16 cellular contexts compared by ENCODE assay signal in genomic region chr1:238141295-238141694, GRCh38.
DNase-seq lines count a peak whose midpoint lies in the region; TF ChIP-seq lines count a peak whose summit lies in the region.
"Had no signal": no experiment of that assay in that cellular context is flagged by ENCODE, and none has a peak within 500 bp of the region (broad histone marks: within the 10 kb centered on the region; RNA-seq: fewer than 3 reads in every experiment).

No MANE protein-coding gene starts in this region.

- H3K9ac ChIP-seq in neural cell (ENCODE audit: low read length), result no peak overlapping the region
- H3K9ac ChIP-seq: BLaER1 treated with 17β-estradiol and CSF1 and Interleukin-3, amounts not matched to agents 10 nM and 100 nM had no signal

- no peak overlapping the region for H2AFZ ChIP-seq in neural cell (ENCODE audit: low read depth, low read length)
- H2AFZ ChIP-seq: PC-9 had no signal

- no peaks in the 10 kb centered on the region for H3K9me3 ChIP-seq in BE2C
- H3K9me3 ChIP-seq in neural cell (ENCODE audit: low read length), result no peaks in the 10 kb centered on the region
- no peaks in the 10 kb centered on the region for H3K9me3 ChIP-seq in ovary
- H3K9me3 ChIP-seq: BLaER1 treated with 17β-estradiol and CSF1 and Interleukin-3, amounts not matched to agents 10 nM and 100 nM had no signal

- TF ChIP-seq POLR2A in ovary (IDR thresholded peaks at IDR 0.05), result no peak

- peaks cover 6% of the 10 kb centered on the region for H3K4me1 ChIP-seq in BE2C
- no peaks in the 10 kb centered on the region for H3K4me1 ChIP-seq in ovary (ENCODE audit: insufficient read depth)
- H3K4me1 ChIP-seq: BLaER1 treated with 17β-estradiol and CSF1 and Interleukin-3, amounts not matched to agents 10 nM and 100 nM; SJSA1 had no signal

- H3K27me3 ChIP-seq in BE2C (no peaks in the 10 kb centered on the region), neural cell (ENCODE audit: insufficient read depth, low read depth, low read length) (no peaks in the 10 kb centered on the region), ovary (no peaks in the 10 kb centered on the region)
- H3K27me3 ChIP-seq: BLaER1 treated with 17β-estradiol and CSF1 and Interleukin-3, amounts not matched to agents 10 nM and 100 nM; SJSA1 had no signal

- no peaks in the 10 kb centered on the region for H3K9me2 ChIP-seq in neural cell (ENCODE audit: insufficient read depth, low read length)

- TF ChIP-seq CTCF in BE2C (IDR thresholded peaks at IDR 0.05; ENCODE audit: low read depth, low read length) (no peak), neural cell (IDR thresholded peaks at IDR 0.05; ENCODE audit: poor library complexity, severe bottlenecking) (no peak), ovary (IDR thresholded peaks at IDR 0.05) (no peak)

- H3F3A ChIP-seq in neural cell (ENCODE audit: insufficient read depth, low read length, poor library complexity, severe bottlenecking), result no peaks in the 10 kb centered on the region

- no peaks in the 10 kb centered on the region for H3K36me3 ChIP-seq in BE2C
- no peaks in the 10 kb centered on the region for H3K36me3 ChIP-seq in neural cell (ENCODE audit: insufficient read depth, low read length)
- H3K36me3 ChIP-seq in ovary, result no peaks in the 10 kb centered on the region
- H3K36me3 ChIP-seq: BLaER1 treated with 17β-estradiol and CSF1 and Interleukin-3, amounts not matched to agents 10 nM and 100 nM; SJSA1 had no signal

- intact Hi-C loops in ovary (cut with DNase I), result no loop called here

- H3K79me2 ChIP-seq in neural cell (replicated peaks; ENCODE audit: insufficient read depth, low read length), result no peaks in the 10 kb centered on the region

- 67 to 78% (median 75%) methylated on average over 1 of the region's 1 CpG for WGBS in ovary, 3 donors

- H3K4me3 ChIP-seq in BE2C (ENCODE audit: low read depth, low read length) (no peak overlapping the region), neural cell (ENCODE audit: low read length) (no peak overlapping the region), ovary (no peak overlapping the region)
- H3K4me3 ChIP-seq: BLaER1 treated with 17β-estradiol and CSF1 and Interleukin-3, amounts not matched to agents 10 nM and 100 nM; PC-9; SJSA1 had no signal

- DNase-seq in BE2C, result peak; percentile 19
- DNase-seq in LHCN-M2 (ENCODE audit: low read depth), result peak; percentile 8
- peak; percentile 86 for DNase-seq in NCI-H69 (lab: John Stamatoyannopoulos, UW)
- DNase-seq in NCI-H526 treated with DMSO at 0.1 percent for 48 hours (lab: John Stamatoyannopoulos, UW), result no peak
- DNase-seq in ovary, result no peak
- no peak for DNase-seq in NCI-H1048 (lab: John Stamatoyannopoulos, UW)
- DNase-seq: CD4-positive, alpha-beta T cell; DND-41; Karpas-422; NCI-H2081 treated with DMSO at 0.1 percent for 48 hours; NCI-H524 treated with DMSO at 0.1 percent for 48 hours; PC-9; T-helper 1 cell had no signal

- TF ChIP-seq RAD21 in neural cell (conservative IDR thresholded peaks at IDR 0.05), result no peak

- TF ChIP-seq EP300 in neural cell (conservative IDR thresholded peaks at IDR 0.05; ENCODE audit: poor library complexity, severe bottlenecking), result peak; percentile 89
- no peak for TF ChIP-seq EP300 in ovary (IDR thresholded peaks at IDR 0.05)

- no peaks in the 10 kb centered on the region for H4K20me1 ChIP-seq in neural cell (ENCODE audit: insufficient read depth)
- H4K20me1 ChIP-seq: BLaER1 treated with 17β-estradiol and CSF1 and Interleukin-3, amounts not matched to agents 10 nM and 100 nM had no signal

- no peak overlapping the region for H3K4me2 ChIP-seq in neural cell (ENCODE audit: low read length)
- H3K4me2 ChIP-seq: BLaER1 treated with 17β-estradiol and CSF1 and Interleukin-3, amounts not matched to agents 10 nM and 100 nM; PC-9 had no signal

- H3K27ac ChIP-seq in neural cell (ENCODE audit: low read length) (no peak overlapping the region), ovary (no peak overlapping the region)
- H3K27ac ChIP-seq: BLaER1 treated with 17β-estradiol and CSF1 and Interleukin-3, amounts not matched to agents 10 nM and 100 nM; PC-9; SJSA1 had no signal

TF ChIP-seq in neural cell, 6 proteins besides CTCF, POLR2A, EP300 and RAD21:
- no peak for TF ChIP-seq TAF1 (IDR thresholded peaks at IDR 0.05; ENCODE audit: low read depth)
- TF ChIP-seq POLR2AphosphoS5 (IDR thresholded peaks at IDR 0.05), result peak; percentile 84

Comparison
In these comparisons a context has a peak if more than half of its experiments do, and no peak if none do; other contexts are left out.
1. DNase-seq: peak in BE2C (single experiment), LHCN-M2 (single experiment) and NCI-H69 (single experiment); none in NCI-H526 treated with DMSO at 0.1 percent for 48 hours (single experiment), ovary (0 of 5) and NCI-H1048 (single experiment).